In genomic region chr7:75617634-75618234, GRCh38 we compare ENCODE assay signal across 8 cellular contexts.
A peak's percentile ranks its signal among the peaks of the same experiment; 100 is the strongest.
DNase-seq lines count a peak whose midpoint lies in the region; ATAC-seq and TF ChIP-seq lines count a peak whose summit lies in the region.

No MANE protein-coding gene starts in this region.

- H4K20me1 ChIP-seq in PC-3 (ENCODE audit: low read length): no peaks in the 10 kb centered on the region

- H3K36me3 ChIP-seq in PC-3 (ENCODE audit: low read depth, low read length): no peaks in the 10 kb centered on the region

- no TSS peak for BruUV-seq in PC-3 (replicated peaks; lab: Mats Ljungman, UMichigan)

- no peak overlapping the region for H3K9ac ChIP-seq in PC-3 (ENCODE audit: low read length)

- no peak overlapping the region for H2AFZ ChIP-seq in PC-3 (ENCODE audit: low read length)

- intact Hi-C loops in cardiac septum (cut with DNase I) (no loop called here), PC-3 (cut with micrococcal nuclease) (no loop called here)

- no peak overlapping the region for H3K27ac ChIP-seq in PC-3 (ENCODE audit: low read length)

- no peak overlapping the region for H3K4me3 ChIP-seq in PC-3 (ENCODE audit: low read length)

- no peaks in the 10 kb centered on the region for H3K9me2 ChIP-seq in PC-3 (replicated peaks; ENCODE audit: low read length)

- ATAC-seq in PC-3: no peak
- ATAC-seq in HG03039 (IDR thresholded peaks at IDR 0.05; ENCODE audit: unreplicated experiment): no peak

- peaks cover 3% of the 10 kb centered on the region for H3K27me3 Mint-ChIP-seq in endothelial cell (ENCODE audit: unreplicated experiment)

- no peaks in the 10 kb centered on the region for H3K9me3 Mint-ChIP-seq in endothelial cell (ENCODE audit: unreplicated experiment)

- DNase-seq in LHCN-M2 (ENCODE audit: low read depth) (peak; percentile 49), cardiac septum (ENCODE audit: low spot score) (peak; percentile 93), PC-3 (no peak), endothelial cell (ENCODE audit: low spot score) (no peak), NCI-H510A (lab: John Stamatoyannopoulos, UW) (no peak)
- DNase-seq in activated CD8-positive, alpha-beta memory T cell treated with anti-CD3 and anti-CD28 coated beads, Interleukin-2, amount 50 U/mL, for 24 hours (ENCODE audit: extremely low read depth): peak; percentile 9
- peak in 2 of 3 experiments; percentile 6 to 32 for DNase-seq in stimulated activated CD4-positive, alpha-beta T cell treated with anti-CD3 and anti-CD28 coated beads, TNF-alpha, amount 100 ng/mL, for 24 hours (ENCODE audit: low read depth in 3 of 3)

- POLR2A ChIA-PET in PC-3 (lab: Charles Lee; ENCODE audit: unreplicated experiment): no interaction called here

- H3K4me2 ChIP-seq in PC-3 (ENCODE audit: low read length): no peak overlapping the region

- H3K36me3 Mint-ChIP-seq in endothelial cell (ENCODE audit: low read depth, unreplicated experiment): peaks cover 9% of the 10 kb centered on the region

- no peak for TF ChIP-seq CTCF in PC-3 (conservative IDR thresholded peaks at IDR 0.05; ENCODE audit: low read depth, low read length)
- TF ChIP-seq CTCF in endothelial cell (IDR thresholded peaks at IDR 0.05; ENCODE audit: unreplicated experiment): no peak

- H3K4me3 Mint-ChIP-seq in endothelial cell (ENCODE audit: unreplicated experiment): no peak overlapping the region

- H3K9me3 ChIP-seq in PC-3 (ENCODE audit: low read length): no peaks in the 10 kb centered on the region

- no peaks in the 10 kb centered on the region for H3K4me1 ChIP-seq in PC-3 (ENCODE audit: insufficient read depth, low read length)

- no peaks in the 10 kb centered on the region for H3K27me3 ChIP-seq in PC-3 (ENCODE audit: low read length)

- CTCF ChIA-PET in PC-3 (lab: Charles Lee): no interaction called here

- peaks cover 4% of the 10 kb centered on the region for H3K4me1 Mint-ChIP-seq in endothelial cell (ENCODE audit: unreplicated experiment)

- H3K79me2 ChIP-seq in PC-3 (ENCODE audit: low read length): no peaks in the 10 kb centered on the region

- H3K27ac Mint-ChIP-seq in endothelial cell (ENCODE audit: unreplicated experiment): no peak overlapping the region

- H3F3A ChIP-seq in PC-3 (ENCODE audit: low read length, unreplicated experiment): no peaks in the 10 kb centered on the region

Comparison
In these comparisons a context has a peak if more than half of its experiments do, and no peak if none do; other contexts are left out.
1. DNase-seq: peak in LHCN-M2 (single experiment), activated CD8-positive, alpha-beta memory T cell treated with anti-CD3 and anti-CD28 coated beads, Interleukin-2, amount 50 U/mL, for 24 hours (single experiment), cardiac septum (single experiment) and stimulated activated CD4-positive, alpha-beta T cell treated with anti-CD3 and anti-CD28 coated beads, TNF-alpha, amount 100 ng/mL, for 24 hours (2 of 3); none in PC-3 (single experiment), endothelial cell (single experiment) and NCI-H510A (single experiment).